Comparison of ENCODE assay signal across 1 cellular context in the genomic region with DNA sequence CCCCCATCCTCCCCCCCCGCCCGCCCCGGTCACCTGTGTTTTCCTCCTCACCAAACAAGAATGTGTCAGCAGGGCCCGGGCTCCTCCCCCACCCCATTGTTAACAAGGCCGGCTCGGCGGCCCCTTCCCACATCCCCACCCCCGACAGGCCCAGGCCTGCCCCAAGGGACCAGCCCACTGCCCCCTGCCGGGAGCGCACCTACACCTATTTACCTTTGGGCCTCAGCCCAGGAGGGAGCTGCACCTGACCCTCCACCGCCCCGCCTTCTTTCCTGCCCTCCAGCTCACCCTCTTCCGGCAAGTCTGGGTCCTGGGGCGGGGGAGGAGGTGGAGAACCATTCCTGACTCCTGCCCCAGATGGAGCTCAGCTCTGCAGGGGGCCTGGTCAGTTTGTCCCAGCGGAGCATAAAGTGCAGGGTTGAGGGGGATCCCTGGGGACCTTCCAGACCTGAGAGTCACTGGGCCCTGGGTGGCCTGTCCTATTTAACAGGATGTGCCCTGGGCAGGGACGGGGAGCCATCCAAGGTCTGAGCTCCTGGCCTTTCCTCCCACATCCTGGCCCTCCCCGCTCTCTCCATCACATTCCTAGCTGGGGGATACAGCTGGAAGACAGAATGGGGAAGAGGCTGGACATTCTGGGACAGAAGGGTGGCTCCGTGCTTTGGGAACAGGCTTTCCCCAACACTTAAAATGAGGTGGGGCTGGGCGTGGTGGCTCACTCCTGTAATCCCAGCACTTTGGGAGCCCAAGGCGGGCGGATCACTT.
TF ChIP-seq lines count a peak whose summit lies in the region.

No MANE protein-coding gene starts in this region.

TF ChIP-seq in HepG2, 621 proteins besides CTCF, POLR2A, EP300 and RAD21 (continued from another document and continues in another):
- TF ChIP-seq, protein P1, sequence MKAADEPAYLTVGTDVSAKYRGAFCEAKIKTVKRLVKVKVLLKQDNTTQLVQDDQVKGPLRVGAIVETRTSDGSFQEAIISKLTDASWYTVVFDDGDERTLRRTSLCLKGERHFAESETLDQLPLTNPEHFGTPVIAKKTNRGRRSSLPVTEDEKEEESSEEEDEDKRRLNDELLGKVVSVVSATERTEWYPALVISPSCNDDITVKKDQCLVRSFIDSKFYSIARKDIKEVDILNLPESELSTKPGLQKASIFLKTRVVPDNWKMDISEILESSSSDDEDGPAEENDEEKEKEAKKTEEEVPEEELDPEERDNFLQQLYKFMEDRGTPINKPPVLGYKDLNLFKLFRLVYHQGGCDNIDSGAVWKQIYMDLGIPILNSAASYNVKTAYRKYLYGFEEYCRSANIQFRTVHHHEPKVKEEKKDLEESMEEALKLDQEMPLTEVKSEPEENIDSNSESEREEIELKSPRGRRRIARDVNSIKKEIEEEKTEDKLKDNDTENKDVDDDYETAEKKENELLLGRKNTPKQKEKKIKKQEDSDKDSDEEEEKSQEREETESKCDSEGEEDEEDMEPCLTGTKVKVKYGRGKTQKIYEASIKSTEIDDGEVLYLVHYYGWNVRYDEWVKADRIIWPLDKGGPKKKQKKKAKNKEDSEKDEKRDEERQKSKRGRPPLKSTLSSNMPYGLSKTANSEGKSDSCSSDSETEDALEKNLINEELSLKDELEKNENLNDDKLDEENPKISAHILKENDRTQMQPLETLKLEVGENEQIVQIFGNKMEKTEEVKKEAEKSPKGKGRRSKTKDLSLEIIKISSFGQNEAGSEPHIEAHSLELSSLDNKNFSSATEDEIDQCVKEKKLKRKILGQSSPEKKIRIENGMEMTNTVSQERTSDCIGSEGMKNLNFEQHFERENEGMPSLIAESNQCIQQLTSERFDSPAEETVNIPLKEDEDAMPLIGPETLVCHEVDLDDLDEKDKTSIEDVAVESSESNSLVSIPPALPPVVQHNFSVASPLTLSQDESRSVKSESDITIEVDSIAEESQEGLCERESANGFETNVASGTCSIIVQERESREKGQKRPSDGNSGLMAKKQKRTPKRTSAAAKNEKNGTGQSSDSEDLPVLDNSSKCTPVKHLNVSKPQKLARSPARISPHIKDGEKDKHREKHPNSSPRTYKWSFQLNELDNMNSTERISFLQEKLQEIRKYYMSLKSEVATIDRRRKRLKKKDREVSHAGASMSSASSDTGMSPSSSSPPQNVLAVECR (CRISPR knock-in tag; IDR thresholded peaks at IDR 0.05; ENCODE audit: borderline replicate concordance) = peak; percentile 41; the same call in 1 of the 2 replicates
- TF ChIP-seq ELF3 (CRISPR knock-in tag; IDR thresholded peaks at IDR 0.05) (peak; percentile 64), NRL (CRISPR knock-in tag; IDR thresholded peaks at IDR 0.05; ENCODE audit: borderline replicate concordance) (peak; percentile 34; the same call in 1 of the 2 replicates), SRF (IDR thresholded peaks at IDR 0.05; ENCODE audit: low read depth, low read length) (0 out of 2 replicates have a peak, but pooled peaks have one; percentile 15), ZNF329 (CRISPR knock-in tag; IDR thresholded peaks at IDR 0.05; ENCODE audit: low read depth) (peak; percentile 80; the same call in 1 of the 2 replicates), ZMYM4 (CRISPR knock-in tag; IDR thresholded peaks at IDR 0.05) (peak; percentile 61), ZFX (CRISPR knock-in tag; IDR thresholded peaks at IDR 0.05; ENCODE audit: low read depth) (peak; percentile 76), ZNF792 (CRISPR knock-in tag; IDR thresholded peaks at IDR 0.05) (peak; percentile 76; the same call in 1 of the 2 replicates), SMAD1 (CRISPR knock-in tag; IDR thresholded peaks at IDR 0.05; ENCODE audit: borderline replicate concordance, low read depth) (0 out of 2 replicates have a peak, but pooled peaks have one; percentile 39), ZNF746 (CRISPR knock-in tag; IDR thresholded peaks at IDR 0.05) (0 out of 2 replicates have a peak, but pooled peaks have one; percentile 49), KAT8 (CRISPR knock-in tag; IDR thresholded peaks at IDR 0.05) (peak; percentile 47; the same call in 1 of the 2 replicates), RXRA (CRISPR knock-in tag; IDR thresholded peaks at IDR 0.05) (peak; percentile 80; the same call in 1 of the 2 replicates), KAT7 (CRISPR knock-in tag; IDR thresholded peaks at IDR 0.05; ENCODE audit: borderline replicate concordance) (no peak), GATAD1 (CRISPR knock-in tag; IDR thresholded peaks at IDR 0.05) (peak; percentile 31; the same call in 1 of the 2 replicates), SNAI1 (CRISPR knock-in tag; IDR thresholded peaks at IDR 0.05; ENCODE audit: borderline replicate concordance) (peak; percentile 92; the same call in 1 of the 2 replicates), ZNF552 (CRISPR knock-in tag; IDR thresholded peaks at IDR 0.05; ENCODE audit: borderline replicate concordance) (0 out of 2 replicates have a peak, but pooled peaks have one; percentile 45), CEBPG (CRISPR knock-in tag; IDR thresholded peaks at IDR 0.05) (0 out of 2 replicates have a peak, but pooled peaks have one; percentile 27), ZNF234 (CRISPR knock-in tag; conservative IDR thresholded peaks at IDR 0.05) (no peak)
- TF ChIP-seq, protein P2, sequence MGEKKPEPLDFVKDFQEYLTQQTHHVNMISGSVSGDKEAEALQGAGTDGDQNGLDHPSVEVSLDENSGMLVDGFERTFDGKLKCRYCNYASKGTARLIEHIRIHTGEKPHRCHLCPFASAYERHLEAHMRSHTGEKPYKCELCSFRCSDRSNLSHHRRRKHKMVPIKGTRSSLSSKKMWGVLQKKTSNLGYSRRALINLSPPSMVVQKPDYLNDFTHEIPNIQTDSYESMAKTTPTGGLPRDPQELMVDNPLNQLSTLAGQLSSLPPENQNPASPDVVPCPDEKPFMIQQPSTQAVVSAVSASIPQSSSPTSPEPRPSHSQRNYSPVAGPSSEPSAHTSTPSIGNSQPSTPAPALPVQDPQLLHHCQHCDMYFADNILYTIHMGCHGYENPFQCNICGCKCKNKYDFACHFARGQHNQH (CRISPR knock-in tag; IDR thresholded peaks at IDR 0.05) = peak; percentile 71
- TF ChIP-seq, protein P3, sequence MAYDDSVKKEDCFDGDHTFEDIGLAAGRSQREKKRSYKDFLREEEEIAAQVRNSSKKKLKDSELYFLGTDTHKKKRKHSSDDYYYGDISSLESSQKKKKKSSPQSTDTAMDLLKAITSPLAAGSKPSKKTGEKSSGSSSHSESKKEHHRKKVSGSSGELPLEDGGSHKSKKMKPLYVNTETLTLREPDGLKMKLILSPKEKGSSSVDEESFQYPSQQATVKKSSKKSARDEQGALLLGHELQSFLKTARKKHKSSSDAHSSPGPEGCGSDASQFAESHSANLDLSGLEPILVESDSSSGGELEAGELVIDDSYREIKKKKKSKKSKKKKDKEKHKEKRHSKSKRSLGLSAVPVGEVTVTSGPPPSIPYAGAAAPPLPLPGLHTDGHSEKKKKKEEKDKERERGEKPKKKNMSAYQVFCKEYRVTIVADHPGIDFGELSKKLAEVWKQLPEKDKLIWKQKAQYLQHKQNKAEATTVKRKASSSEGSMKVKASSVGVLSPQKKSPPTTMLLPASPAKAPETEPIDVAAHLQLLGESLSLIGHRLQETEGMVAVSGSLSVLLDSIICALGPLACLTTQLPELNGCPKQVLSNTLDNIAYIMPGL (CRISPR knock-in tag; IDR thresholded peaks at IDR 0.05; ENCODE audit: borderline replicate concordance in 1 of 2, low read depth in 1 of 2) = peak; percentile 57 to 74; a peak in 2 of 4 replicates
- TF ChIP-seq, protein P4, sequence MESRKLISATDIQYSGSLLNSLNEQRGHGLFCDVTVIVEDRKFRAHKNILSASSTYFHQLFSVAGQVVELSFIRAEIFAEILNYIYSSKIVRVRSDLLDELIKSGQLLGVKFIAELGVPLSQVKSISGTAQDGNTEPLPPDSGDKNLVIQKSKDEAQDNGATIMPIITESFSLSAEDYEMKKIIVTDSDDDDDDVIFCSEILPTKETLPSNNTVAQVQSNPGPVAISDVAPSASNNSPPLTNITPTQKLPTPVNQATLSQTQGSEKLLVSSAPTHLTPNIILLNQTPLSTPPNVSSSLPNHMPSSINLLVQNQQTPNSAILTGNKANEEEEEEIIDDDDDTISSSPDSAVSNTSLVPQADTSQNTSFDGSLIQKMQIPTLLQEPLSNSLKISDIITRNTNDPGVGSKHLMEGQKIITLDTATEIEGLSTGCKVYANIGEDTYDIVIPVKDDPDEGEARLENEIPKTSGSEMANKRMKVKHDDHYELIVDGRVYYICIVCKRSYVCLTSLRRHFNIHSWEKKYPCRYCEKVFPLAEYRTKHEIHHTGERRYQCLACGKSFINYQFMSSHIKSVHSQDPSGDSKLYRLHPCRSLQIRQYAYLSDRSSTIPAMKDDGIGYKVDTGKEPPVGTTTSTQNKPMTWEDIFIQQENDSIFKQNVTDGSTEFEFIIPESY (CRISPR knock-in tag; IDR thresholded peaks at IDR 0.05) = no peak
- TF ChIP-seq, protein P5, sequence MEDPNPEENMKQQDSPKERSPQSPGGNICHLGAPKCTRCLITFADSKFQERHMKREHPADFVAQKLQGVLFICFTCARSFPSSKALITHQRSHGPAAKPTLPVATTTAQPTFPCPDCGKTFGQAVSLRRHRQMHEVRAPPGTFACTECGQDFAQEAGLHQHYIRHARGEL (CRISPR knock-in tag; IDR thresholded peaks at IDR 0.05) = 0 out of 2 replicates have a peak, but pooled peaks have one; percentile 61
- TF ChIP-seq, protein P6, sequence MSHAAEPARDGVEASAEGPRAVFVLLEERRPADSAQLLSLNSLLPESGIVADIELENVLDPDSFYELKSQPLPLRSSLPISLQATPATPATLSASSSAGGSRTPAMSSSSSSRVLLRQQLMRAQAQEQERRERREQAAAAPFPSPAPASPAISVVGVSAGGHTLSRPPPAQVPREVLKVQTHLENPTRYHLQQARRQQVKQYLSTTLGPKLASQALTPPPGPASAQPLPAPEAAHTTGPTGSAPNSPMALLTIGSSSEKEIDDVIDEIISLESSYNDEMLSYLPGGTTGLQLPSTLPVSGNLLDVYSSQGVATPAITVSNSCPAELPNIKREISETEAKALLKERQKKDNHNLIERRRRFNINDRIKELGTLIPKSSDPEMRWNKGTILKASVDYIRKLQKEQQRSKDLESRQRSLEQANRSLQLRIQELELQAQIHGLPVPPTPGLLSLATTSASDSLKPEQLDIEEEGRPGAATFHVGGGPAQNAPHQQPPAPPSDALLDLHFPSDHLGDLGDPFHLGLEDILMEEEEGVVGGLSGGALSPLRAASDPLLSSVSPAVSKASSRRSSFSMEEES (CRISPR knock-in tag; IDR thresholded peaks at IDR 0.05) = peak; percentile 86
- TF ChIP-seq, protein P7, sequence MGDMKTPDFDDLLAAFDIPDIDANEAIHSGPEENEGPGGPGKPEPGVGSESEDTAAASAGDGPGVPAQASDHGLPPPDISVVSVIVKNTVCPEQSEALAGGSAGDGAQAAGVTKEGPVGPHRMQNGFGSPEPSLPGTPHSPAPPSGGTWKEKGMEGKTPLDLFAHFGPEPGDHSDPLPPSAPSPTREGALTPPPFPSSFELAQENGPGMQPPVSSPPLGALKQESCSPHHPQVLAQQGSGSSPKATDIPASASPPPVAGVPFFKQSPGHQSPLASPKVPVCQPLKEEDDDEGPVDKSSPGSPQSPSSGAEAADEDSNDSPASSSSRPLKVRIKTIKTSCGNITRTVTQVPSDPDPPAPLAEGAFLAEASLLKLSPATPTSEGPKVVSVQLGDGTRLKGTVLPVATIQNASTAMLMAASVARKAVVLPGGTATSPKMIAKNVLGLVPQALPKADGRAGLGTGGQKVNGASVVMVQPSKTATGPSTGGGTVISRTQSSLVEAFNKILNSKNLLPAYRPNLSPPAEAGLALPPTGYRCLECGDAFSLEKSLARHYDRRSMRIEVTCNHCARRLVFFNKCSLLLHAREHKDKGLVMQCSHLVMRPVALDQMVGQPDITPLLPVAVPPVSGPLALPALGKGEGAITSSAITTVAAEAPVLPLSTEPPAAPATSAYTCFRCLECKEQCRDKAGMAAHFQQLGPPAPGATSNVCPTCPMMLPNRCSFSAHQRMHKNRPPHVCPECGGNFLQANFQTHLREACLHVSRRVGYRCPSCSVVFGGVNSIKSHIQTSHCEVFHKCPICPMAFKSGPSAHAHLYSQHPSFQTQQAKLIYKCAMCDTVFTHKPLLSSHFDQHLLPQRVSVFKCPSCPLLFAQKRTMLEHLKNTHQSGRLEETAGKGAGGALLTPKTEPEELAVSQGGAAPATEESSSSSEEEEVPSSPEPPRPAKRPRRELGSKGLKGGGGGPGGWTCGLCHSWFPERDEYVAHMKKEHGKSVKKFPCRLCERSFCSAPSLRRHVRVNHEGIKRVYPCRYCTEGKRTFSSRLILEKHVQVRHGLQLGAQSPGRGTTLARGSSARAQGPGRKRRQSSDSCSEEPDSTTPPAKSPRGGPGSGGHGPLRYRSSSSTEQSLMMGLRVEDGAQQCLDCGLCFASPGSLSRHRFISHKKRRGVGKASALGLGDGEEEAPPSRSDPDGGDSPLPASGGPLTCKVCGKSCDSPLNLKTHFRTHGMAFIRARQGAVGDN (CRISPR knock-in tag; IDR thresholded peaks at IDR 0.05) = peak; percentile 83
- TF ChIP-seq, protein P8, sequence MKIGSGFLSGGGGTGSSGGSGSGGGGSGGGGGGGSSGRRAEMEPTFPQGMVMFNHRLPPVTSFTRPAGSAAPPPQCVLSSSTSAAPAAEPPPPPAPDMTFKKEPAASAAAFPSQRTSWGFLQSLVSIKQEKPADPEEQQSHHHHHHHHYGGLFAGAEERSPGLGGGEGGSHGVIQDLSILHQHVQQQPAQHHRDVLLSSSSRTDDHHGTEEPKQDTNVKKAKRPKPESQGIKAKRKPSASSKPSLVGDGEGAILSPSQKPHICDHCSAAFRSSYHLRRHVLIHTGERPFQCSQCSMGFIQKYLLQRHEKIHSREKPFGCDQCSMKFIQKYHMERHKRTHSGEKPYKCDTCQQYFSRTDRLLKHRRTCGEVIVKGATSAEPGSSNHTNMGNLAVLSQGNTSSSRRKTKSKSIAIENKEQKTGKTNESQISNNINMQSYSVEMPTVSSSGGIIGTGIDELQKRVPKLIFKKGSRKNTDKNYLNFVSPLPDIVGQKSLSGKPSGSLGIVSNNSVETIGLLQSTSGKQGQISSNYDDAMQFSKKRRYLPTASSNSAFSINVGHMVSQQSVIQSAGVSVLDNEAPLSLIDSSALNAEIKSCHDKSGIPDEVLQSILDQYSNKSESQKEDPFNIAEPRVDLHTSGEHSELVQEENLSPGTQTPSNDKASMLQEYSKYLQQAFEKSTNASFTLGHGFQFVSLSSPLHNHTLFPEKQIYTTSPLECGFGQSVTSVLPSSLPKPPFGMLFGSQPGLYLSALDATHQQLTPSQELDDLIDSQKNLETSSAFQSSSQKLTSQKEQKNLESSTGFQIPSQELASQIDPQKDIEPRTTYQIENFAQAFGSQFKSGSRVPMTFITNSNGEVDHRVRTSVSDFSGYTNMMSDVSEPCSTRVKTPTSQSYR (CRISPR knock-in tag; IDR thresholded peaks at IDR 0.05; ENCODE audit: borderline replicate concordance) = peak; percentile 27; the same call in 1 of the 2 replicates
- TF ChIP-seq, protein P9, sequence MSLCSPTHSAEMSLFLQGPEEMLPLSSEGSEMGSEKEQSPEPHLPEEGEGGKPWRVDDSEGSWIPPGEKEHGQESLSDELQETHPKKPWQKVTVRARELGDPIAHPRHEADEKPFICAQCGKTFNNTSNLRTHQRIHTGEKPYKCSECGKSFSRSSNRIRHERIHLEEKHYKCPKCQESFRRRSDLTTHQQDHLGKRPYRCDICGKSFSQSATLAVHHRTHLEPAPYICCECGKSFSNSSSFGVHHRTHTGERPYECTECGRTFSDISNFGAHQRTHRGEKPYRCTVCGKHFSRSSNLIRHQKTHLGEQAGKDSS (CRISPR knock-in tag; IDR thresholded peaks at IDR 0.05; ENCODE audit: borderline replicate concordance, low read depth) = 0 out of 2 replicates have a peak, but pooled peaks have one; percentile 66
- TF ChIP-seq, protein P10, sequence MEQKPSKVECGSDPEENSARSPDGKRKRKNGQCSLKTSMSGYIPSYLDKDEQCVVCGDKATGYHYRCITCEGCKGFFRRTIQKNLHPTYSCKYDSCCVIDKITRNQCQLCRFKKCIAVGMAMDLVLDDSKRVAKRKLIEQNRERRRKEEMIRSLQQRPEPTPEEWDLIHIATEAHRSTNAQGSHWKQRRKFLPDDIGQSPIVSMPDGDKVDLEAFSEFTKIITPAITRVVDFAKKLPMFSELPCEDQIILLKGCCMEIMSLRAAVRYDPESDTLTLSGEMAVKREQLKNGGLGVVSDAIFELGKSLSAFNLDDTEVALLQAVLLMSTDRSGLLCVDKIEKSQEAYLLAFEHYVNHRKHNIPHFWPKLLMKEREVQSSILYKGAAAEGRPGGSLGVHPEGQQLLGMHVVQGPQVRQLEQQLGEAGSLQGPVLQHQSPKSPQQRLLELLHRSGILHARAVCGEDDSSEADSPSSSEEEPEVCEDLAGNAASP (CRISPR knock-in tag; IDR thresholded peaks at IDR 0.05; ENCODE audit: borderline replicate concordance) = peak; percentile 73; the same call in 1 of the 2 replicates
